9 cellular contexts compared by ENCODE assay signal in genomic region chr14:69571879-69572633, GRCh38. TPM values are rescaled to one million over a fixed set of nuclear protein-coding genes. Genes with fewer than 3 reads are reported as not detected.
DNase-seq lines count a peak whose midpoint lies in the region; ATAC-seq, FAIRE-seq and TF ChIP-seq lines count a peak whose summit lies in the region.
"Had no signal": no experiment of that assay in that cellular context is flagged by ENCODE, and none has a peak within 500 bp of the region (broad histone marks: within the 10 kb centered on the region; RNA-seq: fewer than 3 reads in every experiment).

No MANE protein-coding gene starts in this region.

- no TSS peak for BruUV-seq in Panc1 (replicated peaks; lab: Mats Ljungman, UMichigan)

- H3K4me3 ChIP-seq in Panc1 (ENCODE audit: low read depth in 2 of 2, low read length in 2 of 2) (peak overlapping the region; percentile 16 to 26; a peak in 2 of 4 replicates), skeletal muscle cell (ENCODE audit: low read depth, low read length) (peak overlapping the region; percentile 34)

- in situ Hi-C loops in Panc1 (cut with HindIII; ENCODE audit: low pct_unique_long_range_greater_than_20kb, low sequenced_read_pairs): no loop called here

- TF ChIP-seq POLR2A in GM12891 (IDR thresholded peaks at IDR 0.05; ENCODE audit: low read depth, low read length): no peak

- intact Hi-C loops in Panc1 (cut with micrococcal nuclease; ENCODE audit: unreplicated experiment): loop anchor here (5.0 kb wide), 1 partner anchor 35 kb away; no protein-coding TSS in a partner anchor

- POLR2A ChIA-PET in Panc1 (lab: Charles Lee): no interaction called here

- no peaks in the 10 kb centered on the region for H3K4me1 ChIP-seq in Panc1 (ENCODE audit: control insufficient read depth, insufficient read depth, low read length)
- no peaks in the 10 kb centered on the region for H3K4me1 ChIP-seq in foreskin keratinocyte

- H3K27me3 ChIP-seq in Panc1 (ENCODE audit: control insufficient read depth, insufficient read depth, low read length) (peaks cover 13% of the 10 kb centered on the region), foreskin keratinocyte (peaks cover 99% of the 10 kb centered on the region)

- H3K27ac ChIP-seq in Panc1 (ENCODE audit: low read length): no peak overlapping the region
- no peak overlapping the region for H3K27ac ChIP-seq in foreskin keratinocyte

- DNase-seq in GM12891 (ENCODE audit: insufficient read length, low spot score) (peak; percentile 37), Panc1 (ENCODE audit: low read depth, low spot score) (no peak), foreskin keratinocyte (peak in 1 of 2 donors; percentile 51), skeletal muscle cell (ENCODE audit: low read depth) (no peak), EL (no peak)

- H3K36me3 ChIP-seq in Panc1 (ENCODE audit: control insufficient read depth, insufficient read depth, low read length): no peaks in the 10 kb centered on the region

- H3K9me3 ChIP-seq in Panc1 (ENCODE audit: control insufficient read depth, insufficient read depth, low read depth, low read length): no peaks in the 10 kb centered on the region

- no peak for FAIRE-seq in GM12891 (lab: Jason Lieb, UNC)
- FAIRE-seq: colon had no signal

- TF ChIP-seq CTCF in Panc1 (IDR thresholded peaks at IDR 0.05) (no peak), foreskin keratinocyte (conservative IDR thresholded peaks at IDR 0.05) (no peak)

- CTCF ChIA-PET in Panc1 (lab: Charles Lee): no interaction called here

- ATAC-seq in Panc1 (peak; percentile 62), foreskin keratinocyte (peak; percentile 39), GM19328 (IDR thresholded peaks at IDR 0.05; ENCODE audit: unreplicated experiment) (no peak), GM19397 (IDR thresholded peaks at IDR 0.05; ENCODE audit: unreplicated experiment) (no peak), GM19035 (IDR thresholded peaks at IDR 0.05; ENCODE audit: unreplicated experiment) (no peak)

TF ChIP-seq in GM12891, 5 proteins besides CTCF, POLR2A, EP300 and RAD21:
- TF ChIP-seq PAX5 (IDR thresholded peaks at IDR 0.05; ENCODE audit: insufficient read depth, low read length, severe bottlenecking): no peak
- no peak for TF ChIP-seq TAF1 (IDR thresholded peaks at IDR 0.05; ENCODE audit: low read depth, low read length)
- TF ChIP-seq SPI1 (IDR thresholded peaks at IDR 0.05; ENCODE audit: low read depth, low read length): no peak
- no peak for TF ChIP-seq POU2F2 (IDR thresholded peaks at IDR 0.05; ENCODE audit: low read depth, low read length)
- TF ChIP-seq POLR2AphosphoS5 (IDR thresholded peaks at IDR 0.05; ENCODE audit: low read depth, low read length): no peak

RNA-seq across cellular contexts. Expression of gene CCDC177, which starts 2.6 kb away (rescaled TPM):
- not detected for polyA plus RNA-seq in GM12891 (2012; ENCODE audit: low read depth, missing spikeins)
- total RNA-seq in Panc1 (2021; ENCODE audit: unreplicated experiment) (not detected), foreskin keratinocyte (not detected in 2 replicates)
- polyA plus RNA-seq in Panc1 (2012; ENCODE audit: insufficient read length): not detected
- polyA plus RNA-seq in foreskin keratinocyte: not detected in 2 replicates

RNA-seq across cellular contexts. Expression of gene SUSD6, which starts 39.3 kb away (rescaled TPM):
- 24.1 TPM for polyA plus RNA-seq in GM12891 (2012; ENCODE audit: low read depth, missing spikeins)
- total RNA-seq in Panc1 (2021; ENCODE audit: unreplicated experiment) (10.9 TPM), foreskin keratinocyte (14.5 and 17.4 TPM in 2 replicates)
- polyA plus RNA-seq in Panc1 (2012; ENCODE audit: insufficient read length): 6.0 TPM
- polyA plus RNA-seq in foreskin keratinocyte: 5.4 and 5.9 TPM in 2 replicates

Comparison
In these comparisons a context has a peak if more than half of its experiments do, and no peak if none do; other contexts are left out.
1. ATAC-seq: peak in Panc1 (single experiment) and foreskin keratinocyte (single experiment); none in GM19328 (single experiment), GM19397 (single experiment) and GM19035 (single experiment).